ENCODE assay signal across 1 cellular context in the genomic region with DNA sequence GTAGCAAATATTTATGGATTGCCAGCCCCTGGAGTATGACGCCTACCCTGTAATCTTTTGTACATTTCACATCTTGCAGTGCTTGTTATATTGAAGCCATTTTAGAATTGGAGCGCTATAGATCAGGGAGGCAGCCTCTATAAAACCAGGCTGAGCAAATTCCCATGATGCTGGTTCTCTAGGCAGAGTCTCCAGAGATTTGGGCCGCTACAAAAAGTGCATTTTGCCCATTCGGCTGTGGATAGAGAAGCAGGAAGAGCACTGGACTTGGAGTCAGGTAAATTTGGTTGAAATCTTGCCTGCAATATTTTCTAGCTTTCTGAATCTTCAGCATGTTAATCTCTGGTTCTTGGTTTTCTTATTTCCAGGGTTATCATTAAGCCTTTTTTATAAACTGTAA.
TF ChIP-seq lines count a peak whose summit lies in the region.

No MANE protein-coding gene starts in this region.

TF ChIP-seq in WTC11, 78 proteins besides CTCF, POLR2A, EP300 and RAD21 (continued from another document):
- TF ChIP-seq, protein P1, sequence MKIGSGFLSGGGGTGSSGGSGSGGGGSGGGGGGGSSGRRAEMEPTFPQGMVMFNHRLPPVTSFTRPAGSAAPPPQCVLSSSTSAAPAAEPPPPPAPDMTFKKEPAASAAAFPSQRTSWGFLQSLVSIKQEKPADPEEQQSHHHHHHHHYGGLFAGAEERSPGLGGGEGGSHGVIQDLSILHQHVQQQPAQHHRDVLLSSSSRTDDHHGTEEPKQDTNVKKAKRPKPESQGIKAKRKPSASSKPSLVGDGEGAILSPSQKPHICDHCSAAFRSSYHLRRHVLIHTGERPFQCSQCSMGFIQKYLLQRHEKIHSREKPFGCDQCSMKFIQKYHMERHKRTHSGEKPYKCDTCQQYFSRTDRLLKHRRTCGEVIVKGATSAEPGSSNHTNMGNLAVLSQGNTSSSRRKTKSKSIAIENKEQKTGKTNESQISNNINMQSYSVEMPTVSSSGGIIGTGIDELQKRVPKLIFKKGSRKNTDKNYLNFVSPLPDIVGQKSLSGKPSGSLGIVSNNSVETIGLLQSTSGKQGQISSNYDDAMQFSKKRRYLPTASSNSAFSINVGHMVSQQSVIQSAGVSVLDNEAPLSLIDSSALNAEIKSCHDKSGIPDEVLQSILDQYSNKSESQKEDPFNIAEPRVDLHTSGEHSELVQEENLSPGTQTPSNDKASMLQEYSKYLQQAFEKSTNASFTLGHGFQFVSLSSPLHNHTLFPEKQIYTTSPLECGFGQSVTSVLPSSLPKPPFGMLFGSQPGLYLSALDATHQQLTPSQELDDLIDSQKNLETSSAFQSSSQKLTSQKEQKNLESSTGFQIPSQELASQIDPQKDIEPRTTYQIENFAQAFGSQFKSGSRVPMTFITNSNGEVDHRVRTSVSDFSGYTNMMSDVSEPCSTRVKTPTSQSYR (CRISPR knock-in tag; IDR thresholded peaks at IDR 0.05): no peak
- TF ChIP-seq TCF7 (CRISPR knock-in tag; IDR thresholded peaks at IDR 0.05; ENCODE audit: low read depth) (no peak), JUN (CRISPR knock-in tag; IDR thresholded peaks at IDR 0.05) (no peak), TEAD1 (CRISPR knock-in tag; IDR thresholded peaks at IDR 0.05) (no peak), NR3C1 (CRISPR knock-in tag; conservative IDR thresholded peaks at IDR 0.05; ENCODE audit: low read depth) (no peak)
TF ChIP-seq in WTC11: peak in this region for 0.
